29 cellular contexts compared by ENCODE assay signal in the genomic region with DNA sequence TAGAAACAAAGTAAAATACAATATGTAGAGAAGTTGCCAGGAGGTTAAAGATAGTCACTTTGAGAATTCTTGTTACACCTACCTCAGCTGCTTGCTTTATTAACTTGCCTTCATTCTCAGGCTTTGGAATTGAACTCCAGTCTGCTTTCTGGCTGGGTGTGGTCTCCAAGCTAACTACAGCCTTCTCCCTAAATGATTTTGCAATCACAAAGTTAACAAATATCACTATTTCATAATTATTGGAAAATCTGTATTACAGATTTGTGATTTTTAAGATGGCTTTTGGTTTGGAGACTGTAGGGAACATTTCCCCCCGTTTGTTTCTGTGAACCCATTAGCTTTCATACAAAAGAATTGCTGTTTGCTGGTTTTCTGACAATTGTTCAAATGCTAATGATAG. TPM values are rescaled to one million over a fixed set of nuclear protein-coding genes. Genes with fewer than 3 reads are reported as not detected.
"Had no signal": no experiment of that assay in that cellular context is flagged by ENCODE, and none has a peak within 500 bp of the region (broad histone marks: within the 10 kb centered on the region; RNA-seq: fewer than 3 reads in every experiment).

No MANE protein-coding gene starts in this region.

- H3K27me3 ChIP-seq: right lobe of liver, thyroid gland had no signal

- H3K36me3 ChIP-seq: brain microvascular endothelial cell, left ventricle myocardium inferior, right lobe of liver, thyroid gland, WERI-Rb-1 had no signal

- H3K27ac Mint-ChIP-seq: activated CD4-positive, alpha-beta T cell treated with anti-CD3 and anti-CD28 coated beads, Interleukin-2, amount 10 ng/mL, durations not matched to agents 7 days and 5 days; activated CD8-positive, alpha-beta memory T cell treated with anti-CD3 and anti-CD28 coated beads, Interleukin-2, amount 10 ng/mL, durations not matched to agents 7 days and 5 days; activated CD8-positive, alpha-beta T cell treated with anti-CD3 and anti-CD28 coated beads for 36 hours; activated naive CD8-positive, alpha-beta T cell treated with anti-CD3 and anti-CD28 coated beads, Interleukin-2, amount 50 U/mL, for 24 hours; activated T-helper 1 cell treated with anti-CD3 and anti-CD28 coated beads, Interleukin-12 subunit alpha, Interleukin-12 subunit beta, Interleukin-2, Interleukin-4 antibody, amounts not matched to agents 30 ng/mL and 10 ng/mL and 1 ng/mL, durations not matched to agents 14 hours and 24 hours and 36 hours; nephron progenitor cell; stimulated activated naive B cell treated with anti-CD40 and anti-IgM and Interleukin-4, amounts not matched to agents 10 μg/mL and 1 μg/mL and 100 μg/mL, for 72 hours had no signal

- H3K4me3 ChIP-seq: left ventricle myocardium inferior, right lobe of liver, thyroid gland had no signal

- H3K4me1 ChIP-seq: thyroid gland had no signal

- H3K27ac ChIP-seq: brain microvascular endothelial cell, epithelial cell of prostate, left ventricle myocardium inferior, right lobe of liver, thyroid gland, WERI-Rb-1 had no signal

- H3K4me3 Mint-ChIP-seq: activated CD4-positive, alpha-beta T cell treated with anti-CD3 and anti-CD28 coated beads, Interleukin-2, amount 10 ng/mL, durations not matched to agents 7 days and 5 days; activated CD8-positive, alpha-beta memory T cell treated with anti-CD3 and anti-CD28 coated beads, Interleukin-2, amount 10 ng/mL, durations not matched to agents 7 days and 5 days; activated CD8-positive, alpha-beta T cell treated with anti-CD3 and anti-CD28 coated beads for 36 hours; activated naive CD8-positive, alpha-beta T cell treated with anti-CD3 and anti-CD28 coated beads, Interleukin-2, amount 50 U/mL, for 24 hours; activated T-helper 1 cell treated with anti-CD3 and anti-CD28 coated beads, Interleukin-12 subunit alpha, Interleukin-12 subunit beta, Interleukin-2, Interleukin-4 antibody, amounts not matched to agents 30 ng/mL and 10 ng/mL and 1 ng/mL, durations not matched to agents 14 hours and 24 hours and 36 hours; mesothelial cell of epicardium; nephron progenitor cell; stimulated activated naive B cell treated with anti-CD40 and anti-IgM and Interleukin-4, amounts not matched to agents 10 μg/mL and 1 μg/mL and 100 μg/mL, for 72 hours had no signal

- DNase-seq: activated CD4-positive, alpha-beta T cell treated with anti-CD3 and anti-CD28 coated beads, Interleukin-2, amount 10 ng/mL, durations not matched to agents 7 days and 5 days; activated CD4-positive, CD25-positive, alpha-beta regulatory T cell treated with anti-CD3 and anti-CD28 coated beads, Interleukin-2, amount 50 U/mL, for 72 hours; activated CD8-positive, alpha-beta memory T cell treated with anti-CD3 and anti-CD28 coated beads, Interleukin-2, amount 10 ng/mL, durations not matched to agents 7 days and 5 days; activated CD8-positive, alpha-beta T cell treated with anti-CD3 and anti-CD28 coated beads for 36 hours; activated gamma-delta T cell; activated naive CD4-positive, alpha-beta T cell treated with anti-CD3 and anti-CD28 coated beads, Interleukin-2, amount 50 U/mL, for 16 hours; activated naive CD8-positive, alpha-beta T cell treated with anti-CD3 and anti-CD28 coated beads, Interleukin-2, amount 50 U/mL, for 24 hours; activated T-cell treated with anti-CD3 and anti-CD28 coated beads for 4 hours; aorta; brain microvascular endothelial cell; central memory CD4-positive, alpha-beta T cell; foreskin melanocyte; hippocampal formation; left ventricle myocardium inferior; mammary epithelial cell; nephron progenitor cell; right lobe of liver; stimulated activated CD4-positive, alpha-beta T cell treated with anti-CD3 and anti-CD28 coated beads, Interleukin-2, amount 100 ng/mL, for 48 hours; stimulated activated CD8-positive, alpha-beta memory T cell treated with anti-CD3 and anti-CD28 coated beads, Interleukin-4, amount 100 ng/mL, for 48 hours; stimulated activated naive B cell treated with anti-CD40 and anti-IgM and Interleukin-4, amounts not matched to agents 10 μg/mL and 1 μg/mL and 100 μg/mL, for 72 hours; thyroid gland; WERI-Rb-1 had no signal

- H3K36me3 Mint-ChIP-seq: activated CD8-positive, alpha-beta memory T cell treated with anti-CD3 and anti-CD28 coated beads, Interleukin-2, amount 10 ng/mL, durations not matched to agents 7 days and 5 days had no signal

- ATAC-seq: activated CD8-positive, alpha-beta memory T cell treated with anti-CD3 and anti-CD28 coated beads, Interleukin-2, amount 10 ng/mL, durations not matched to agents 7 days and 5 days; activated CD8-positive, alpha-beta T cell treated with anti-CD3 and anti-CD28 coated beads for 36 hours; activated naive CD8-positive, alpha-beta T cell treated with anti-CD3 and anti-CD28 coated beads, Interleukin-2, amount 50 U/mL, for 24 hours; right lobe of liver; SK-N-SH treated with all-trans-retinoic acid at 6 μM for 48 hours; stimulated activated naive B cell treated with anti-CD40 and anti-IgM and Interleukin-4, amounts not matched to agents 10 μg/mL and 1 μg/mL and 100 μg/mL, for 72 hours had no signal

- H3K9me3 ChIP-seq: right lobe of liver, thyroid gland had no signal

RNA-seq across cellular contexts. Expression of a gene that starts 2.2 kb away (rescaled TPM):
- total RNA-seq: activated CD4-positive, alpha-beta T cell treated with anti-CD3 and anti-CD28 coated beads, Interleukin-2, amount 10 ng/mL, durations not matched to agents 7 days and 5 days; activated T-helper 1 cell treated with anti-CD3 and anti-CD28 coated beads, Interleukin-12 subunit alpha, Interleukin-12 subunit beta, Interleukin-2, Interleukin-4 antibody, amounts not matched to agents 30 ng/mL and 10 ng/mL and 1 ng/mL, durations not matched to agents 14 hours and 24 hours and 36 hours; right lobe of liver; T-helper 2 cell treated with Interferon-gamma antibody and Interleukin-4, amounts not matched to agents 100 ng/mL and 5 ng/mL, for 36 hours had no signal
- polyA plus RNA-seq: mammary epithelial cell had no signal

RNA-seq across cellular contexts. Expression of a gene that starts 17.1 kb away (rescaled TPM):
- total RNA-seq: activated CD4-positive, alpha-beta T cell treated with anti-CD3 and anti-CD28 coated beads, Interleukin-2, amount 10 ng/mL, durations not matched to agents 7 days and 5 days; activated CD8-positive, alpha-beta T cell treated with anti-CD3 and anti-CD28 coated beads for 36 hours; activated T-helper 1 cell treated with anti-CD3 and anti-CD28 coated beads, Interleukin-12 subunit alpha, Interleukin-12 subunit beta, Interleukin-2, Interleukin-4 antibody, amounts not matched to agents 30 ng/mL and 10 ng/mL and 1 ng/mL, durations not matched to agents 14 hours and 24 hours and 36 hours; fibroblast of lung; mammary epithelial cell; ureter had no signal
- polyA plus RNA-seq: aorta, fibroblast of lung, mammary epithelial cell had no signal
